In genomic region chr5:154202379-154203260, GRCh38 we compare ENCODE assay signal across 8 cellular contexts. TPM values are rescaled to one million over a fixed set of nuclear protein-coding genes. Genes with fewer than 3 reads are reported as not detected.
DNase-seq lines count a peak whose midpoint lies in the region; ATAC-seq lines count a peak whose summit lies in the region.

No MANE protein-coding gene starts in this region.

- peaks cover 58% of the 10 kb centered on the region for H3K79me1 ChIP-seq in mesenchymal stem cell (replicated peaks; ENCODE audit: low read length, poor library complexity, severe bottlenecking)

- H2BK120ac ChIP-seq in mesenchymal stem cell (ENCODE audit: low read depth, low read length): no peak overlapping the region

- no peak overlapping the region for H3K4me3 ChIP-seq in mesenchymal stem cell (ENCODE audit: insufficient read depth in 1 of 2, low read depth in 1 of 2, low read length in 2 of 2)

- H2BK5ac ChIP-seq in mesenchymal stem cell (ENCODE audit: low read depth, low read length, poor library complexity, severe bottlenecking): no peak overlapping the region

- no peak overlapping the region for H2AFZ ChIP-seq in mesenchymal stem cell (ENCODE audit: low read depth, low read length)

- no peak overlapping the region for H2BK15ac ChIP-seq in mesenchymal stem cell (ENCODE audit: low read depth, poor library complexity, severe bottlenecking)

- peak; percentile 95 for ATAC-seq in HG03095 (IDR thresholded peaks at IDR 0.05; ENCODE audit: unreplicated experiment)

- no peak overlapping the region for H4K8ac ChIP-seq in mesenchymal stem cell (ENCODE audit: low read length)

- H3K18ac ChIP-seq in mesenchymal stem cell (ENCODE audit: low read depth in 1 of 2, low read length in 2 of 2): no peak overlapping the region

- H3K27ac ChIP-seq in mesenchymal stem cell (ENCODE audit: low read length, poor library complexity, severe bottlenecking): no peak overlapping the region

- H3K4ac ChIP-seq in mesenchymal stem cell (ENCODE audit: low read depth in 1 of 2, low read length in 2 of 2): peak overlapping the region in 1 of 2 experiments; percentile 20

- no peak overlapping the region for H3K9ac ChIP-seq in mesenchymal stem cell (ENCODE audit: low read length)

- no peak overlapping the region for H4K91ac ChIP-seq in mesenchymal stem cell (ENCODE audit: low read length)

- peak; percentile 79 for DNase-seq in activated effector memory CD4-positive, alpha-beta T cell treated with anti-CD3 and anti-CD28 coated beads, Interleukin-2, amount 50 U/mL, for 16 hours
- DNase-seq in activated effector memory CD4-positive, alpha-beta T cell treated with Interleukin-2 at 50 U/mL for 16 hours: no peak
- DNase-seq in activated CD4-positive, alpha-beta T cell treated with anti-CD3 and anti-CD28 coated beads for 4 hours: peak; percentile 41 to 52
- DNase-seq in left kidney (ENCODE audit: low read depth, low spot score) (peak; percentile 38), NCI-H146 treated with DMSO at 0.1 percent for 48 hours (lab: John Stamatoyannopoulos, UW; ENCODE audit: unreplicated experiment) (no peak), mesenchymal stem cell (no peak), DMS114 treated with DMSO at 0.1 percent for 48 hours (lab: John Stamatoyannopoulos, UW; ENCODE audit: unreplicated experiment) (no peak)

- H2BK12ac ChIP-seq in mesenchymal stem cell (ENCODE audit: low read length in 2 of 2): peak overlapping the region in 1 of 2 experiments; percentile 21

- no peak overlapping the region for H2AK5ac ChIP-seq in mesenchymal stem cell (ENCODE audit: low read length, severe bottlenecking)

- H3K36me3 ChIP-seq in mesenchymal stem cell (ENCODE audit: control insufficient read depth in 1 of 2, insufficient read depth in 2 of 2, low read depth in 1 of 2, low read length in 2 of 2): peaks cover 0 to 49% of the 10 kb centered on the region in 2 experiments

- peaks cover 15% of the 10 kb centered on the region for H3K4me1 ChIP-seq in mesenchymal stem cell (ENCODE audit: control insufficient read depth, insufficient read depth, low read depth, low read length)

- H3K27me3 ChIP-seq in mesenchymal stem cell (ENCODE audit: control insufficient read depth in 1 of 2, insufficient read depth in 1 of 2, low read length in 2 of 2): no peaks in the 10 kb centered on the region

- no peak overlapping the region for H3K23ac ChIP-seq in mesenchymal stem cell (ENCODE audit: low read length in 2 of 2)

- H3K14ac ChIP-seq in mesenchymal stem cell (ENCODE audit: low read length in 2 of 2): peak overlapping the region in 1 of 2 experiments; percentile 11

- H3K9me3 ChIP-seq in mesenchymal stem cell (ENCODE audit: control insufficient read depth, low read length): no peaks in the 10 kb centered on the region

- WGBS in mesenchymal stem cell: 75% methylated on average over 11 of the region's 11 CpGs

- H3K4me2 ChIP-seq in mesenchymal stem cell (ENCODE audit: low read length, poor library complexity, severe bottlenecking): no peak overlapping the region

RNA-seq across cellular contexts. Expression of gene GALNT10, which starts 12.1 kb away (rescaled TPM):
- polyA plus RNA-seq in mesenchymal stem cell (2013, experiment 1 of 2): 86.0 TPM
- 85.7 TPM for polyA plus RNA-seq in mesenchymal stem cell (2013, experiment 2 of 2)

Comparison
In these comparisons a context has a peak if more than half of its experiments do, and no peak if none do; other contexts are left out.
1. DNase-seq: peak in activated effector memory CD4-positive, alpha-beta T cell treated with anti-CD3 and anti-CD28 coated beads, Interleukin-2, amount 50 U/mL, for 16 hours (single experiment), activated CD4-positive, alpha-beta T cell treated with anti-CD3 and anti-CD28 coated beads for 4 hours (2 of 2) and left kidney (single experiment); none in activated effector memory CD4-positive, alpha-beta T cell treated with Interleukin-2 at 50 U/mL for 16 hours (single experiment), NCI-H146 treated with DMSO at 0.1 percent for 48 hours (single experiment), mesenchymal stem cell (single experiment) and DMS114 treated with DMSO at 0.1 percent for 48 hours (single experiment).